16 cellular contexts compared by ENCODE assay signal in the genomic region with DNA sequence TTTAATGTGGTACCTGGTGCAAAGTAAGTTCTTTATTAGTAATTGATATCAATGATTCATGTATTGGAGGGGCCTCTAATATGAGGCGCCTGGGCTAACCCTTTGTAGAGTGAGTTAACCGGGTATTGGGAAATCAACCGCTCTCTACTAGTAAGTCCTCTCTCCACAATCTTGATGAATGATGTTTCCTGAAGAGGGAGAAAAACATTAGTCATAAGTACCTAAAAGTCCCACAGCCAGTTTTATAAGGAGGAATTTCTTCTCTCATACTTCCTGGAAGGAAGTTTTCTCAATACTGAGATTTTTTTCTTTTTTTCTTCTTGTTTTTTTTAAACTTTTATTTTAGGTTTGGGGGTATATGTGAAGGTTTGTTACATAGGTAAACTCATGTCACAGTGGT.
A peak's percentile ranks its signal among the peaks of the same experiment; 100 is the strongest.
DNase-seq lines count a peak whose midpoint lies in the region; FAIRE-seq and TF ChIP-seq lines count a peak whose summit lies in the region.
"Had no signal": no experiment of that assay in that cellular context is flagged by ENCODE, and none has a peak within 500 bp of the region (broad histone marks: within the 10 kb centered on the region; RNA-seq: fewer than 3 reads in every experiment).

No MANE protein-coding gene starts in this region.

- no peak for TF ChIP-seq CTCF in mammary epithelial cell (conservative IDR thresholded peaks at IDR 0.05 in 1 of 2, IDR thresholded peaks at IDR 0.05 in 1 of 2; ENCODE audit: extremely low read depth in 1 of 2, insufficient read depth in 1 of 2, low read depth in 1 of 2, low read length in 2 of 2)
- TF ChIP-seq CTCF in testis (IDR thresholded peaks at IDR 0.05) = no peak
- TF ChIP-seq CTCF in Peyer's patch (IDR thresholded peaks at IDR 0.05) = no peak

- H3K4me1 ChIP-seq in ACC112 (ENCODE audit: control insufficient read depth, insufficient read depth, low read length, unreplicated experiment) (peaks cover 27% of the 10 kb centered on the region), mammary epithelial cell (ENCODE audit: insufficient read depth, low read length) (peaks cover 7% of the 10 kb centered on the region), testis (no peaks in the 10 kb centered on the region), Peyer's patch (no peaks in the 10 kb centered on the region)
- H3K4me1 ChIP-seq: thyroid gland had no signal

- H3K36me3 ChIP-seq in ACC112 (ENCODE audit: insufficient read depth, low read length) (no peaks in the 10 kb centered on the region), mammary epithelial cell (ENCODE audit: insufficient read depth, low read length) (no peaks in the 10 kb centered on the region), testis (ENCODE audit: low read depth, missing control alignments) (no peaks in the 10 kb centered on the region), Peyer's patch (no peaks in the 10 kb centered on the region)
- H3K36me3 ChIP-seq: thyroid gland had no signal

- CTCF ChIA-PET in mammary epithelial cell (lab: Charles Lee; ENCODE audit: low non-redundant PET) = no interaction called here

- no peaks in the 10 kb centered on the region for H3K79me2 ChIP-seq in ACC112 (ENCODE audit: control insufficient read depth, insufficient read depth, low read length, unreplicated experiment)
- H3K79me2 ChIP-seq in mammary epithelial cell (ENCODE audit: insufficient read depth, low read length) = no peaks in the 10 kb centered on the region

- H3K4me2 ChIP-seq in mammary epithelial cell (ENCODE audit: insufficient read depth, low read depth, low read length) = no peak overlapping the region

- in situ Hi-C loops in mammary epithelial cell (cut with MboI; ENCODE audit: low sequenced_read_pairs in 2 of 2) = no loop called here

- H3K9ac ChIP-seq in mammary epithelial cell (ENCODE audit: insufficient read depth, low read length) = no peak overlapping the region

- TF ChIP-seq POLR2A in testis (IDR thresholded peaks at IDR 0.05) (no peak), Peyer's patch (IDR thresholded peaks at IDR 0.05) (no peak)

- H3K4me3 ChIP-seq in ACC112 (ENCODE audit: low read depth, low read length) = no peak overlapping the region
- no peak overlapping the region for H3K4me3 ChIP-seq in mammary epithelial cell (replicated peaks in 1 of 3; ENCODE audit: insufficient read depth in 1 of 3, low read depth in 2 of 3, low read length in 3 of 3)
- H3K4me3 ChIP-seq in testis = no peak overlapping the region
- no peak overlapping the region for H3K4me3 ChIP-seq in Peyer's patch
- H3K4me3 ChIP-seq: lung, thyroid gland had no signal

- no TSS peak for BruUV-seq in mammary epithelial cell (replicated peaks; lab: Mats Ljungman, UMichigan)

- H2AFZ ChIP-seq in ACC112 (ENCODE audit: low read length, unreplicated experiment) (no peak overlapping the region), mammary epithelial cell (ENCODE audit: low read depth, low read length) (no peak overlapping the region)

- no peaks in the 10 kb centered on the region for H3K27me3 ChIP-seq in ACC112 (ENCODE audit: insufficient read depth, low read length)
- no peaks in the 10 kb centered on the region for H3K27me3 ChIP-seq in mammary epithelial cell (ENCODE audit: insufficient read depth, low read length)
- no peaks in the 10 kb centered on the region for H3K27me3 ChIP-seq in testis
- no peaks in the 10 kb centered on the region for H3K27me3 ChIP-seq in Peyer's patch
- H3K27me3 ChIP-seq: thyroid gland had no signal

- FAIRE-seq in HTR-8/SVneo (lab: Jason Lieb, UNC) = no peak
- FAIRE-seq: colon had no signal

- dilution Hi-C loops in mammary epithelial cell (cut with HindIII; ENCODE audit: low sequenced_read_pairs) = no loop called here

- DNase-seq in HTR-8/SVneo (ENCODE audit: insufficient read length, low spot score) (peak; percentile 2), mammary epithelial cell (peak; percentile 86), iris pigment epithelial cell (ENCODE audit: low read depth) (peak; percentile 91), NCI-H1417 treated with DMSO at 0.1 percent for 48 hours (lab: John Stamatoyannopoulos, UW) (no peak), testis (no peak), activated gamma-delta T cell (lab: John Stamatoyannopoulos, UW) (no peak), Peyer's patch (no peak)
- DNase-seq: activated CD4-positive, alpha-beta T cell treated with anti-CD3 and anti-CD28 coated beads, Interleukin-2, amount 50 U/mL, for 48 hours; activated naive CD8-positive, alpha-beta T cell treated with anti-CD3 and anti-CD28 coated beads, Interleukin-2, amount 50 U/mL, for 24 hours; activated T-cell treated with anti-CD3 and anti-CD28 coated beads, Interleukin-2, amount 50 U/mL, for 72 hours; NCI-H2107; nephron progenitor cell; thyroid gland had no signal

- H3K9me3 ChIP-seq in mammary epithelial cell (replicated peaks; ENCODE audit: insufficient read depth, low read length) = no peaks in the 10 kb centered on the region
- no peaks in the 10 kb centered on the region for H3K9me3 ChIP-seq in testis
- H3K9me3 ChIP-seq in Peyer's patch = no peaks in the 10 kb centered on the region
- H3K9me3 ChIP-seq: thyroid gland had no signal

- intact Hi-C loops in mammary epithelial cell (cut with micrococcal nuclease) (no loop called here), testis (cut with DNase I; ENCODE audit: low total_unique reads) (no loop called here)

- H3K27ac ChIP-seq in ACC112 (ENCODE audit: low read depth, low read length) = peak overlapping the region; percentile 87
- H3K27ac ChIP-seq in mammary epithelial cell (ENCODE audit: insufficient read depth, low read depth, low read length) = no peak overlapping the region
- H3K27ac ChIP-seq in testis = no peak overlapping the region
- no peak overlapping the region for H3K27ac ChIP-seq in Peyer's patch
- H3K27ac ChIP-seq: thyroid gland had no signal

- WGBS in mammary epithelial cell (ENCODE audit: low coverage, missing lambda C conversion rate) = 43% methylated on average over 3 of the region's 3 CpGs
- 67 to 89% methylated on average over 3 of the region's 3 CpGs for WGBS in testis, 2 donors

- H4K20me1 ChIP-seq in mammary epithelial cell (ENCODE audit: insufficient read depth, low read length) = no peaks in the 10 kb centered on the region

Comparison
In these comparisons a context has a peak if more than half of its experiments do, and no peak if none do; other contexts are left out.
1. DNase-seq: peak in HTR-8/SVneo (single experiment), mammary epithelial cell (single experiment) and iris pigment epithelial cell (single experiment); none in NCI-H1417 treated with DMSO at 0.1 percent for 48 hours (single experiment), testis (single experiment), activated gamma-delta T cell (single experiment) and Peyer's patch (0 of 3).